In the genomic region with DNA sequence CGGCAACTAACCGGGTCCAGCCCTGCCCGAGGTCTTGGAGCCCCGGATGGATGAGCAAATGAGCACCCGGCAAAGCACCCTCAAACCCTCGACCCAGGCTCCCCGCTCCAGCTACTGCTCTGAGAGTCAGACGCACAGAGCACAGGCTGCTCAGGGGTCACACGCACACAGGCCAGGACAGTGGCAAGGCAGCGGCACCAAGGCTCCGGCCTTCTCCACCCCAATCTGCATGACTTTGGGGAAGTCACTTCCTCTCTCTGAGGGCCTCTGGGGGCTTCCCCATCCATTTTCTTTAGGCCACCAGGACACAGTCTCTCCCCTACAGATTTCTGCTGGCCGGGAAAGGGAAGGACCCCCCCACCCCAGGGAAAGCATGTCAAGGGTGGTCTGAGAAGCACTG, we compare ENCODE assay signal across 17 cellular contexts. TPM values are rescaled to one million over a fixed set of nuclear protein-coding genes. Genes with fewer than 3 reads are reported as not detected.
DNase-seq lines count a peak whose midpoint lies in the region; ATAC-seq and TF ChIP-seq lines count a peak whose summit lies in the region.
"Had no signal": no experiment of that assay in that cellular context is flagged by ENCODE, and none has a peak within 500 bp of the region (broad histone marks: within the 10 kb centered on the region; RNA-seq: fewer than 3 reads in every experiment).

No MANE protein-coding gene starts in this region.

- no peak overlapping the region for H3K9ac ChIP-seq in H9 (ENCODE audit: extremely low read depth, insufficient read length, low read length)
- H3K9ac ChIP-seq: BLaER1 treated with 17β-estradiol and CSF1 and Interleukin-3, amounts not matched to agents 10 nM and 100 nM had no signal

- no peak overlapping the region for H3K4me2 ChIP-seq in H9 (ENCODE audit: insufficient read depth, insufficient read length, low read length)
- peak overlapping the region; percentile 20 for H3K4me2 ChIP-seq in hepatocyte
- H3K4me2 ChIP-seq: BLaER1 treated with 17β-estradiol and CSF1 and Interleukin-3, amounts not matched to agents 10 nM and 100 nM had no signal

- ATAC-seq in HG03139 (IDR thresholded peaks at IDR 0.05; ENCODE audit: unreplicated experiment) = no peak
- ATAC-seq: CD8-positive, alpha-beta T cell had no signal

- no peaks in the 10 kb centered on the region for H3K36me3 ChIP-seq in hepatocyte (replicated peaks; ENCODE audit: insufficient read depth, low read depth)
- H3K36me3 ChIP-seq: BLaER1 treated with 17β-estradiol and CSF1 and Interleukin-3, amounts not matched to agents 10 nM and 100 nM had no signal

- H3K4me1 ChIP-seq in H9 (ENCODE audit: insufficient read depth, low read length) (no peaks in the 10 kb centered on the region), hepatocyte (ENCODE audit: insufficient read depth) (no peaks in the 10 kb centered on the region)
- H3K4me1 ChIP-seq: BLaER1 treated with 17β-estradiol and CSF1 and Interleukin-3, amounts not matched to agents 10 nM and 100 nM had no signal

- no peaks in the 10 kb centered on the region for H3K36me3 Mint-ChIP-seq in H9 (ENCODE audit: insufficient read depth in 1 of 3, low read depth in 3 of 3)
- H3K36me3 Mint-ChIP-seq: CD8-positive, alpha-beta T cell had no signal

- H3K27me3 ChIP-seq in H9 (ENCODE audit: insufficient read depth, low read length) = peaks cover 8% of the 10 kb centered on the region; the same call in 1 of the 2 replicates
- H3K27me3 ChIP-seq in hepatocyte = peaks cover 89% of the 10 kb centered on the region

- H3K56ac ChIP-seq in H9 (ENCODE audit: insufficient read length, low read depth, low read length) = no peak overlapping the region

- H3K14ac ChIP-seq in H9 (ENCODE audit: insufficient read depth, low read length) = no peak overlapping the region

- H2AFZ ChIP-seq in H9 (ENCODE audit: low read length) (no peak overlapping the region), hepatocyte (no peak overlapping the region)

- H3K9me3 ChIP-seq in H9 (ENCODE audit: control insufficient read depth, low read depth, low read length) = no peaks in the 10 kb centered on the region
- no peaks in the 10 kb centered on the region for H3K9me3 ChIP-seq in hepatocyte (ENCODE audit: low read depth)
- H3K9me3 ChIP-seq: BLaER1 treated with 17β-estradiol and CSF1 and Interleukin-3, amounts not matched to agents 10 nM and 100 nM had no signal

- H3K79me1 ChIP-seq in H9 (ENCODE audit: insufficient read depth, low read depth, low read length, poor library complexity, severe bottlenecking) = no peaks in the 10 kb centered on the region

- no peaks in the 10 kb centered on the region for H3K9me3 Mint-ChIP-seq in H9
- H3K9me3 Mint-ChIP-seq: CD8-positive, alpha-beta T cell had no signal

- H3K4me3 ChIP-seq in hepatocyte = no peak overlapping the region
- H3K4me3 ChIP-seq: BLaER1 treated with 17β-estradiol and CSF1 and Interleukin-3, amounts not matched to agents 10 nM and 100 nM had no signal

- no peak overlapping the region for H3T11ph ChIP-seq in H9 (ENCODE audit: low read length)

- peak; percentile 23 for DNase-seq in GM13976 (ENCODE audit: low spot score)
- DNase-seq in H9 = peak; percentile 55
- DNase-seq in hepatocyte (ENCODE audit: low spot score) = no peak
- DNase-seq in posterior vena cava (ENCODE audit: low spot score) = peak; percentile 73
- DNase-seq in dedifferentiated amniotic fluid mesenchymal stem cell (ENCODE audit: extremely low spot score) = no peak
- DNase-seq in activated naive CD4-positive, alpha-beta T cell treated with anti-CD3 and anti-CD28 coated beads, Interleukin-2, amount 50 U/mL, for 16 hours = no peak
- DNase-seq: CD8-positive, alpha-beta T cell; COR-L47; DMS 273 treated with DMSO at 0.1 percent for 48 hours; DMS53; DND-41; EL; GOT3; HCEC 1CT had no signal

- no peak overlapping the region for H2BK15ac ChIP-seq in H9 (ENCODE audit: low read depth, low read length)

- no peak overlapping the region for H4K5ac ChIP-seq in H9 (ENCODE audit: insufficient read length, low read depth, low read length)

- H3K23ac ChIP-seq in H9 (ENCODE audit: insufficient read length, low read depth, low read length) = no peak overlapping the region

- no peak overlapping the region for H3K27ac Mint-ChIP-seq in H9
- H3K27ac Mint-ChIP-seq: B cell; CD8-positive, alpha-beta T cell had no signal

- H2AK5ac ChIP-seq in H9 (ENCODE audit: insufficient read length, low read length) = no peak overlapping the region

- intact Hi-C loops in posterior vena cava (cut with DNase I) = no loop called here

- H2BK20ac ChIP-seq in H9 (ENCODE audit: low read depth, low read length, poor library complexity, severe bottlenecking) = no peak overlapping the region

- H2BK5ac ChIP-seq in H9 (ENCODE audit: insufficient read length, low read length) = no peak overlapping the region

- H4K20me1 ChIP-seq in H9 (ENCODE audit: control insufficient read depth, insufficient read depth, insufficient read length) (no peaks in the 10 kb centered on the region), hepatocyte (ENCODE audit: insufficient read depth, poor library complexity, severe bottlenecking) (no peaks in the 10 kb centered on the region)

- H3K4ac ChIP-seq in H9 (ENCODE audit: low read depth, low read length) = no peak overlapping the region

- H3K4me1 Mint-ChIP-seq in H9 = peaks cover 0 to 9% of the 10 kb centered on the region in 2 experiments; a peak in 2 of 4 replicates

- no peak overlapping the region for H3K4me3 Mint-ChIP-seq in H9
- H3K4me3 Mint-ChIP-seq: B cell; CD8-positive, alpha-beta T cell had no signal

- in situ Hi-C loops in GM13976 (cut with MboI; ENCODE audit: low sequenced_read_pairs, unreplicated experiment) = no loop called here

- peaks cover 92% of the 10 kb centered on the region for H3K27me3 Mint-ChIP-seq in H9 (ENCODE audit: low read depth)

- TF ChIP-seq CTCF in GM13976 (IDR thresholded peaks at IDR 0.05; ENCODE audit: borderline replicate concordance, control extremely low read depth, extremely low read depth, insufficient read depth, missing control alignments) (no peak), H9 (conservative IDR thresholded peaks at IDR 0.05) (no peak), hepatocyte (IDR thresholded peaks at IDR 0.05; ENCODE audit: poor library complexity) (no peak)

- no peak overlapping the region for H2BK12ac ChIP-seq in H9 (ENCODE audit: insufficient read length, low read depth, low read length)

- WGBS in H9 (ENCODE audit: extremely low coverage, insufficient read length, low lambda C conversion rate) = no CpG with 5 or more reads among the region's 12 CpGs
- WGBS in hepatocyte (ENCODE audit: low lambda C conversion rate, missing lambda C conversion rate) = 76% methylated on average over 12 of the region's 12 CpGs

- no peak overlapping the region for H4K8ac ChIP-seq in H9 (replicated peaks; ENCODE audit: insufficient read length, low read depth, low read length)

- H3K27ac ChIP-seq in H9 (ENCODE audit: insufficient read length, low read depth, low read length) = no peak overlapping the region
- no peak overlapping the region for H3K27ac ChIP-seq in hepatocyte
- H3K27ac ChIP-seq: BLaER1 treated with 17β-estradiol and CSF1 and Interleukin-3, amounts not matched to agents 10 nM and 100 nM had no signal

- no peak overlapping the region for H4K91ac ChIP-seq in H9 (ENCODE audit: insufficient read length, low read depth, low read length)

- no peak overlapping the region for H3K18ac ChIP-seq in H9 (ENCODE audit: insufficient read length, low read depth, low read length)

- H3K79me2 ChIP-seq in H9 (ENCODE audit: insufficient read depth, low read length) = no peaks in the 10 kb centered on the region
- no peaks in the 10 kb centered on the region for H3K79me2 ChIP-seq in hepatocyte

- no peaks in the 10 kb centered on the region for H3K9me2 ChIP-seq in hepatocyte (replicated peaks; ENCODE audit: insufficient read depth)

- H2BK120ac ChIP-seq in H9 (ENCODE audit: low read depth, low read length, poor library complexity, severe bottlenecking) = no peak overlapping the region

- H3K23me2 ChIP-seq in H9 (ENCODE audit: insufficient read length, low read depth, low read length, poor library complexity, severe bottlenecking) = peaks cover 4% of the 10 kb centered on the region

RNA-seq across cellular contexts. Expression of a gene that starts 18.0 kb away (rescaled TPM):
- total RNA-seq in H9 (2021) (not detected in 2 replicates), hepatocyte (not detected in 2 replicates), posterior vena cava (not detected)
- 0.19 TPM in 1 of 2 replicates, not detected in the other for polyA plus RNA-seq in hepatocyte
- total RNA-seq: B cell; CD8-positive, alpha-beta T cell had no signal

Comparison
In these comparisons a context has a peak if more than half of its experiments do, and no peak if none do; other contexts are left out.
1. DNase-seq: peak in GM13976 (single experiment), H9 (single experiment) and posterior vena cava (single experiment); none in hepatocyte (single experiment), dedifferentiated amniotic fluid mesenchymal stem cell (single experiment) and activated naive CD4-positive, alpha-beta T cell treated with anti-CD3 and anti-CD28 coated beads, Interleukin-2, amount 50 U/mL, for 16 hours (single experiment).